Comparison of ENCODE assay signal across 8 cellular contexts in genomic region chr1:29235955-29236742, GRCh38. TPM values are rescaled to one million over a fixed set of nuclear protein-coding genes. Genes with fewer than 3 reads are reported as not detected.
DNase-seq lines count a peak whose midpoint lies in the region; ATAC-seq and TF ChIP-seq lines count a peak whose summit lies in the region.

Gene PTPRU (plus strand): TSS chr1:29236522. CDS start chr1:29236645, 123 bp downstream.

- POLR2A ChIA-PET in A673 (lab: Charles Lee; ENCODE audit: low non-redundant PET): no interaction called here

- no peaks in the 10 kb centered on the region for H3K36me3 Mint-ChIP-seq in activated T-cell treated with anti-CD3 and anti-CD28 coated beads, Interleukin-2, amount 50 U/mL, for 24 hours (ENCODE audit: low read depth)

- DNase-seq in A673 (ENCODE audit: low spot score) (peak; percentile 80), OCI-M1 (lab: John Stamatoyannopoulos, UW) (peak; percentile 81), esophagus squamous epithelium (lab: John Stamatoyannopoulos, UW) (no peak), myocyte (ENCODE audit: low read depth) (peak; percentile 72)
- DNase-seq in activated T-cell treated with anti-CD3 and anti-CD28 coated beads, Interleukin-2, amount 50 U/mL, for 24 hours: peak; percentile 92
- DNase-seq in stimulated activated CD8-positive, alpha-beta memory T cell treated with anti-CD3 and anti-CD28 coated beads, Interleukin-7, amount 100 ng/mL, for 4 hours (ENCODE audit: low read depth in 2 of 2): peak; percentile 35 to 71

- BruUV-seq in A673 (replicated peaks; lab: Mats Ljungman, UMichigan): no TSS peak

- TF ChIP-seq POLR2A in GM18505 (IDR thresholded peaks at IDR 0.05; ENCODE audit: borderline replicate concordance, extremely low read depth, insufficient read depth, insufficient read length) (no peak), esophagus squamous epithelium (IDR thresholded peaks at IDR 0.05) (no peak)

- H3K9me3 ChIP-seq in A673 (ENCODE audit: low read depth, low read length, poor library complexity, severe bottlenecking) (no peaks in the 10 kb centered on the region), esophagus squamous epithelium (no peaks in the 10 kb centered on the region)

- H3K27me3 ChIP-seq in A673 (replicated peaks; ENCODE audit: insufficient read depth, low read depth, low read length, poor library complexity) (peaks cover 6% of the 10 kb centered on the region), esophagus squamous epithelium (peaks cover 0 to 51% (median 0%) of the 10 kb centered on the region in 4 donors)

- peak within 1 kb of the TSS; percentile 23 for H3K27ac Mint-ChIP-seq in activated T-cell treated with anti-CD3 and anti-CD28 coated beads, Interleukin-2, amount 50 U/mL, for 24 hours

- peak within 1 kb of the TSS; percentile 65 for H3K4me3 Mint-ChIP-seq in activated T-cell treated with anti-CD3 and anti-CD28 coated beads, Interleukin-2, amount 50 U/mL, for 24 hours

- intact Hi-C loops in A673 (cut with micrococcal nuclease; ENCODE audit: unreplicated experiment): loop anchor here (2.0 to 10.0 kb wide), 3 partner anchors 109 to 1473 kb away; no protein-coding TSS in a partner anchor
- intact Hi-C loops in esophagus squamous epithelium (cut with DNase I): loop anchor here (5.0 kb wide), 1 partner anchor 1471 kb away; no protein-coding TSS in a partner anchor

- no peak within 1 kb of the TSS for H3K27ac ChIP-seq in A673 (ENCODE audit: low read depth, low read length, poor library complexity, severe bottlenecking)
- peak within 1 kb of the TSS; percentile 36 to 85 (median 54) for H3K27ac ChIP-seq in esophagus squamous epithelium

- peak; percentile 70 for ATAC-seq in GM18505 (IDR thresholded peaks at IDR 0.05; ENCODE audit: unreplicated experiment)
- ATAC-seq in HG03457 (IDR thresholded peaks at IDR 0.05; ENCODE audit: unreplicated experiment): peak; percentile 52

- peaks cover 23% of the 10 kb centered on the region for H3K4me1 Mint-ChIP-seq in activated T-cell treated with anti-CD3 and anti-CD28 coated beads, Interleukin-2, amount 50 U/mL, for 24 hours (ENCODE audit: low read depth)

- H3K4me3 ChIP-seq in A673 (ENCODE audit: low read depth, low read length, poor library complexity, severe bottlenecking) (peak within 1 kb of the TSS; percentile 60), esophagus squamous epithelium (peak within 1 kb of the TSS; percentile 46 to 89 (median 56))

- H3K27me3 Mint-ChIP-seq in activated T-cell treated with anti-CD3 and anti-CD28 coated beads, Interleukin-2, amount 50 U/mL, for 24 hours: peaks cover 45% of the 10 kb centered on the region

- H3K36me3 ChIP-seq in A673 (ENCODE audit: insufficient read depth, low read length, poor library complexity, severe bottlenecking) (no peaks in the 10 kb centered on the region), esophagus squamous epithelium (no peaks in the 10 kb centered on the region)

- no peaks in the 10 kb centered on the region for H3K9me3 Mint-ChIP-seq in activated T-cell treated with anti-CD3 and anti-CD28 coated beads, Interleukin-2, amount 50 U/mL, for 24 hours

- WGBS in esophagus squamous epithelium, 2 donors: 10 to 25% methylated on average over 8 to 18 of the region's 89 CpGs

- H3K4me1 ChIP-seq in A673 (ENCODE audit: insufficient read depth, low read length, poor library complexity, severe bottlenecking) (peaks cover 14% of the 10 kb centered on the region), esophagus squamous epithelium (peaks cover 17 to 37% (median 19%) of the 10 kb centered on the region in 3 donors)

- CTCF ChIA-PET in A673 (lab: Charles Lee): no interaction called here

- TF ChIP-seq CTCF in A673 (conservative IDR thresholded peaks at IDR 0.05; ENCODE audit: low read depth, low read length) (peak; percentile 49), esophagus squamous epithelium (IDR thresholded peaks at IDR 0.05) (peak; percentile 61 to 98 (median 96))

RNA-seq across cellular contexts. Expression of gene PTPRU, which starts in this region (rescaled TPM):
- 6.8 and 15.6 TPM in 2 replicates for total RNA-seq in A673 (2021)
- 10 to 100 TPM in 1 of 4 donors, 1 to 10 TPM in 3; 4.3 to 15.9 (median 7.5) TPM for total RNA-seq in esophagus squamous epithelium
- total RNA-seq in myocyte: 21.5 and 25.8 TPM in 2 replicates
- 21.4 TPM for polyA plus RNA-seq in myocyte (2012)
